Comparison of ENCODE assay signal across 10 cellular contexts in the genomic region with DNA sequence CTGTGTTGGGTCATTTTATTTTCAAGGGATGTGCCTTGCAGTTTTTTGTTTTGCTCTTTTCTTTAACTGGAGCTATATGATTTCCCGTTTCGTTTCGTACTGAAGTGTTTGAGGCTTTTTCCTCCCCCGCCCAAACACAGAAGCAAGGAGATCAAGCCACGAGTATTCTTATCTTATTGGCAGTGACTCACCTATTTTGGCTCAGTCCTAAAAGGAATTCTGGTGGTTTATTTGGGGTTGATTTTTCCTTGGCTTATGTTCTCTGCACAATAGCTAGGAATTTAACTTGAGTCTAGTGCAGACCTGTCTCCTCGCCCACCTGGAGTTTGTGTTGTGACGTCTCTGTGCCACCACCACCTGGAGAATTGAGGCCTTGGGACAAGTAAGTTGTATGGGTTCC.
DNase-seq lines count a peak whose midpoint lies in the region; ATAC-seq, FAIRE-seq and TF ChIP-seq lines count a peak whose summit lies in the region.
"Had no signal": no experiment of that assay in that cellular context is flagged by ENCODE, and none has a peak within 500 bp of the region (broad histone marks: within the 10 kb centered on the region; RNA-seq: fewer than 3 reads in every experiment).

No MANE protein-coding gene starts in this region.

- intact Hi-C loops in HepG2 (cut with micrococcal nuclease; ENCODE audit: unreplicated experiment): no loop called here
- intact Hi-C loops in right lobe of liver (cut with DNase I): no loop called here
- intact Hi-C loops in breast epithelium (cut with DNase I; ENCODE audit: low total_unique reads): no loop called here
- intact Hi-C loops in natural killer cell (cut with micrococcal nuclease): no loop called here

- CTCF ChIA-PET in HepG2 (lab: Yijun Ruan, JAX; ENCODE audit: low intra/inter-chr PET ratio, low total read pairs): no interaction called here

- POLR2A ChIA-PET in HepG2 (lab: Yijun Ruan, JAX): interaction anchor here (1.2 kb wide), 1 partner anchor 116 kb away, joined by 5 read pairs; no protein-coding TSS in a partner anchor

- H2BK5ac ChIP-seq in mesenchymal stem cell (ENCODE audit: low read depth, low read length, poor library complexity, severe bottlenecking): no peak overlapping the region

- no peak overlapping the region for H2BK15ac ChIP-seq in mesenchymal stem cell (ENCODE audit: low read depth, poor library complexity, severe bottlenecking)

- FAIRE-seq in HepG2 (lab: Jason Lieb, UNC): no peak

- H3K4me1 Mint-ChIP-seq in natural killer cell: no peaks in the 10 kb centered on the region

- no peaks in the 10 kb centered on the region for H3K79me2 ChIP-seq in HepG2 (ENCODE audit: insufficient read depth, low read length)

- H3K36me3 Mint-ChIP-seq in natural killer cell: no peaks in the 10 kb centered on the region

- H2BK12ac ChIP-seq in mesenchymal stem cell (ENCODE audit: low read length in 2 of 2): no peak overlapping the region

- no peak overlapping the region for H2BK120ac ChIP-seq in mesenchymal stem cell (ENCODE audit: low read depth, low read length)

- H3K14ac ChIP-seq in mesenchymal stem cell (ENCODE audit: low read length in 2 of 2): no peak overlapping the region

- H3K27me3 ChIP-seq in HepG2 (ENCODE audit: control insufficient read depth in 1 of 2, insufficient read depth in 2 of 2, low read length in 2 of 2): no peaks in the 10 kb centered on the region
- no peaks in the 10 kb centered on the region for H3K27me3 ChIP-seq in right lobe of liver
- H3K27me3 ChIP-seq in breast epithelium: no peaks in the 10 kb centered on the region
- no peaks in the 10 kb centered on the region for H3K27me3 ChIP-seq in mesenchymal stem cell (ENCODE audit: control insufficient read depth in 1 of 2, insufficient read depth in 1 of 2, low read length in 2 of 2)

- H3K4me3 ChIP-seq in HepG2 (replicated peaks in 1 of 3; ENCODE audit: insufficient read depth in 1 of 3, low read depth in 2 of 3, low read length in 3 of 3) (no peak overlapping the region), right lobe of liver (no peak overlapping the region), breast epithelium (no peak overlapping the region), mesenchymal stem cell (ENCODE audit: insufficient read depth in 1 of 2, low read depth in 1 of 2, low read length in 2 of 2) (no peak overlapping the region)

- H3K4ac ChIP-seq in mesenchymal stem cell (ENCODE audit: low read depth in 1 of 2, low read length in 2 of 2): peak overlapping the region in 1 of 2 experiments; percentile 43

- H3K79me1 ChIP-seq in mesenchymal stem cell (replicated peaks; ENCODE audit: low read length, poor library complexity, severe bottlenecking): peaks cover 12% of the 10 kb centered on the region

- H4K8ac ChIP-seq in mesenchymal stem cell (ENCODE audit: low read length): no peak overlapping the region

- no peak overlapping the region for H3K4me2 ChIP-seq in HepG2 (ENCODE audit: low read depth, low read length)
- no peak overlapping the region for H3K4me2 ChIP-seq in mesenchymal stem cell (ENCODE audit: low read length, poor library complexity, severe bottlenecking)

- H3K9me3 Mint-ChIP-seq in natural killer cell: no peaks in the 10 kb centered on the region

- BruUV-seq in HepG2 (replicated peaks; lab: Mats Ljungman, UMichigan): no TSS peak

- TF ChIP-seq POLR2A in HepG2 (IDR thresholded peaks at IDR 0.05; ENCODE audit: insufficient read depth in 1 of 2, low read depth in 2 of 2, low read length in 2 of 2): no peak
- TF ChIP-seq POLR2A in right lobe of liver (IDR thresholded peaks at IDR 0.05): no peak
- TF ChIP-seq POLR2A in breast epithelium (IDR thresholded peaks at IDR 0.05): no peak

- DNase-seq in HepG2 (ENCODE audit: low spot score): no peak
- no peak for DNase-seq in right lobe of liver
- peak in 1 of 2 donors; percentile 45 for DNase-seq in breast epithelium (ENCODE audit: low spot score in 2 of 2)
- peak; percentile 62 for DNase-seq in mesenchymal stem cell
- no peak for DNase-seq in stimulated activated CD4-positive, alpha-beta T cell treated with anti-CD3 and anti-CD28 coated beads, Interleukin-15, amount 100 ng/mL, for 24 hours
- no peak for DNase-seq in activated effector memory CD4-positive, alpha-beta T cell treated with Interleukin-2 at 50 U/mL for 16 hours
- no peak for DNase-seq in natural killer cell
- DNase-seq in effector CD4-positive, alpha-beta T cell: no peak
- DNase-seq: anterior cingulate cortex, NCI-H2171 treated with DMSO at 0.1 percent for 48 hours had no signal

- peaks cover 26 to 71% of the 10 kb centered on the region in 2 experiments for H3K36me3 ChIP-seq in HepG2 (replicated peaks in 1 of 2; ENCODE audit: control insufficient read depth in 1 of 2, insufficient read depth in 2 of 2, low read length in 2 of 2)
- H3K36me3 ChIP-seq in right lobe of liver: peaks cover 0 to 14% (median 0%) of the 10 kb centered on the region in 4 donors
- H3K36me3 ChIP-seq in breast epithelium: no peaks in the 10 kb centered on the region
- peaks cover 4 to 90% of the 10 kb centered on the region in 2 experiments for H3K36me3 ChIP-seq in mesenchymal stem cell (ENCODE audit: control insufficient read depth in 1 of 2, insufficient read depth in 2 of 2, low read depth in 1 of 2, low read length in 2 of 2)

- no peak overlapping the region for H3K4me3 Mint-ChIP-seq in natural killer cell

- no peak for TF ChIP-seq RAD21 in HepG2 (CRISPR knock-in tag; IDR thresholded peaks at IDR 0.05)

- no peak overlapping the region for H2AK5ac ChIP-seq in mesenchymal stem cell (ENCODE audit: low read length, severe bottlenecking)

- in situ Hi-C loops in HepG2 (cut with HindIII; ENCODE audit: extremely low pct_ligation_motif_present, low pct_unique_long_range_greater_than_20kb): no loop called here

- TF ChIP-seq EP300 in HepG2 (IDR thresholded peaks at IDR 0.05; ENCODE audit: low read depth in 2 of 2, low read length in 2 of 2) (no peak), HepG2 (CRISPR knock-in tag; IDR thresholded peaks at IDR 0.05; ENCODE audit: borderline replicate concordance) (no peak)

- ATAC-seq in HepG2 (no peak), right lobe of liver (no peak), natural killer cell (no peak)

- TF ChIP-seq CTCF in HepG2 (CRISPR knock-in tag; IDR thresholded peaks at IDR 0.05) (no peak), right lobe of liver (IDR thresholded peaks at IDR 0.05) (no peak), breast epithelium (IDR thresholded peaks at IDR 0.05) (no peak), natural killer cell (IDR thresholded peaks at IDR 0.05) (no peak)

- H3K4me1 ChIP-seq in HepG2 (ENCODE audit: insufficient read depth, low read length): peaks cover 54% of the 10 kb centered on the region
- no peaks in the 10 kb centered on the region for H3K4me1 ChIP-seq in right lobe of liver
- peaks cover 0 to 13% of the 10 kb centered on the region in 2 donors for H3K4me1 ChIP-seq in breast epithelium
- H3K4me1 ChIP-seq in mesenchymal stem cell (ENCODE audit: control insufficient read depth, insufficient read depth, low read depth, low read length): peaks cover 7% of the 10 kb centered on the region

- H3K9ac ChIP-seq in HepG2 (ENCODE audit: insufficient read depth, low read depth, low read length) (no peak overlapping the region), mesenchymal stem cell (ENCODE audit: low read length) (no peak overlapping the region)

- WGBS in HepG2 (ENCODE audit: low lambda C conversion rate): 97% methylated on average over 7 of the region's 7 CpGs
- WGBS in right lobe of liver (ENCODE audit: insufficient coverage, low coverage, low lambda C conversion rate, missing lambda C conversion rate): 75% methylated on average over 7 of the region's 7 CpGs
- WGBS in mesenchymal stem cell: 70% methylated on average over 7 of the region's 7 CpGs

- H3K23ac ChIP-seq in mesenchymal stem cell (ENCODE audit: low read length in 2 of 2): no peak overlapping the region

- H3K9me3 ChIP-seq in HepG2 (ENCODE audit: low read length) (no peaks in the 10 kb centered on the region), right lobe of liver (no peaks in the 10 kb centered on the region), breast epithelium (no peaks in the 10 kb centered on the region), mesenchymal stem cell (ENCODE audit: control insufficient read depth, low read length) (no peaks in the 10 kb centered on the region)

- H4K91ac ChIP-seq in mesenchymal stem cell (ENCODE audit: low read length): no peak overlapping the region

- no peak overlapping the region for H3K27ac Mint-ChIP-seq in natural killer cell

- H2AFZ ChIP-seq in HepG2 (ENCODE audit: low read length) (no peak overlapping the region), mesenchymal stem cell (ENCODE audit: low read depth, low read length) (no peak overlapping the region)

- H4K20me1 ChIP-seq in HepG2 (ENCODE audit: insufficient read depth, low read length): no peaks in the 10 kb centered on the region

- peak overlapping the region; percentile 3 for H3K27ac ChIP-seq in HepG2 (ENCODE audit: extremely low read length, insufficient read depth, low read length)
- H3K27ac ChIP-seq in right lobe of liver: no peak overlapping the region
- H3K27ac ChIP-seq in breast epithelium: peak overlapping the region; percentile 22 to 30
- peak overlapping the region; percentile 76 for H3K27ac ChIP-seq in mesenchymal stem cell (ENCODE audit: low read length, poor library complexity, severe bottlenecking)

- peaks cover 14 to 22% of the 10 kb centered on the region in 2 donors for H3K27me3 Mint-ChIP-seq in natural killer cell (ENCODE audit: low read depth in 2 of 2)

- H3K18ac ChIP-seq in mesenchymal stem cell (ENCODE audit: low read depth in 1 of 2, low read length in 2 of 2): no peak overlapping the region

TF ChIP-seq in HepG2, 621 proteins besides CTCF, POLR2A, EP300 and RAD21 (continues in another document):
- TF ChIP-seq ZBTB8A (CRISPR knock-in tag; IDR thresholded peaks at IDR 0.05; ENCODE audit: borderline replicate concordance, low read depth): no peak
- TF ChIP-seq, protein P1, sequence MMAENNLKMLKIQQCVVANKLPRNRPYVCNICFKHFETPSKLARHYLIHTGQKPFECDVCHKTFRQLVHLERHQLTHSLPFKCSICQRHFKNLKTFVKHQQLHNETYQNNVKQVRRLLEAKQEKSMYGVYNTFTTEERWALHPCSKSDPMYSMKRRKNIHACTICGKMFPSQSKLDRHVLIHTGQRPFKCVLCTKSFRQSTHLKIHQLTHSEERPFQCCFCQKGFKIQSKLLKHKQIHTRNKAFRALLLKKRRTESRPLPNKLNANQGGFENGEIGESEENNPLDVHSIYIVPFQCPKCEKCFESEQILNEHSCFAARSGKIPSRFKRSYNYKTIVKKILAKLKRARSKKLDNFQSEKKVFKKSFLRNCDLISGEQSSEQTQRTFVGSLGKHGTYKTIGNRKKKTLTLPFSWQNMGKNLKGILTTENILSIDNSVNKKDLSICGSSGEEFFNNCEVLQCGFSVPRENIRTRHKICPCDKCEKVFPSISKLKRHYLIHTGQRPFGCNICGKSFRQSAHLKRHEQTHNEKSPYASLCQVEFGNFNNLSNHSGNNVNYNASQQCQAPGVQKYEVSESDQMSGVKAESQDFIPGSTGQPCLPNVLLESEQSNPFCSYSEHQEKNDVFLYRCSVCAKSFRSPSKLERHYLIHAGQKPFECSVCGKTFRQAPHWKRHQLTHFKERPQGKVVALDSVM (CRISPR knock-in tag; IDR thresholded peaks at IDR 0.05): no peak
- TF ChIP-seq FOXO1 (CRISPR knock-in tag; IDR thresholded peaks at IDR 0.05): no peak
- no peak for TF ChIP-seq DPF2 (CRISPR knock-in tag; IDR thresholded peaks at IDR 0.05; ENCODE audit: borderline replicate concordance, low read depth)
- no peak for TF ChIP-seq POLR2AphosphoS5 (IDR thresholded peaks at IDR 0.05; ENCODE audit: low read depth, low read length)

Comparison
In these comparisons a context has a peak if more than half of its experiments do, and no peak if none do; other contexts are left out.
1. H3K27ac ChIP-seq: peak in HepG2 (single experiment), breast epithelium (2 of 2) and mesenchymal stem cell (single experiment); none in right lobe of liver (0 of 3).